In genomic region chr9:79812507-79813261, GRCh38 we compare ENCODE assay signal across 8 cellular contexts.
DNase-seq lines count a peak whose midpoint lies in the region; ATAC-seq and TF ChIP-seq lines count a peak whose summit lies in the region.

No MANE protein-coding gene starts in this region.

- H3K4me3 ChIP-seq in heart right ventricle: peak overlapping the region in 5 of 10 donors; percentile 1 to 24 (median 16)

- H3K4me1 Mint-ChIP-seq in T-cell: peaks cover 26 to 31% (median 30%) of the 10 kb centered on the region in 3 donors

- no peaks in the 10 kb centered on the region for H3K36me3 Mint-ChIP-seq in T-cell

- H3K27ac Mint-ChIP-seq in T-cell: peak overlapping the region; percentile 59 to 68

- no peaks in the 10 kb centered on the region for H3K36me3 ChIP-seq in heart right ventricle

- TF ChIP-seq CTCF in heart right ventricle (IDR thresholded peaks at IDR 0.05): no peak

- ATAC-seq in left ventricle myocardium superior: peak; percentile 21
- ATAC-seq in heart right ventricle: no peak
- ATAC-seq in HG02970 (IDR thresholded peaks at IDR 0.05; ENCODE audit: low FRiP score, unreplicated experiment): peak; percentile 74
- peak in 3 of 4 experiments; percentile 40 to 61 (median 57) for ATAC-seq in T-cell (replicated peaks in 1 of 4)

- H3K4me1 ChIP-seq in heart right ventricle: peaks cover 0 to 37% (median 0%) of the 10 kb centered on the region in 9 donors

- H3K4me3 Mint-ChIP-seq in T-cell: peak overlapping the region; percentile 61 to 79 (median 70)

- H3K27me3 Mint-ChIP-seq in T-cell: no peaks in the 10 kb centered on the region

- CTCF ChIA-PET in T-cell (lab: Charles Lee): no interaction called here

- 49 to 67% methylated on average over 8 of the region's 8 CpGs for WGBS in heart right ventricle, 2 donors

- intact Hi-C loops in left ventricle myocardium superior (cut with micrococcal nuclease): no loop called here
- intact Hi-C loops in heart right ventricle (cut with DNase I): no loop called here

- H3K27ac ChIP-seq in heart right ventricle: peak overlapping the region in 1 of 10 donors; percentile 52

- POLR2A ChIA-PET in T-cell (lab: Charles Lee): interaction anchor here (0.6 to 0.7 kb wide), 3 partner anchors 206 to 1839 kb away, joined by 3 to 4 read pairs (median 3); no protein-coding TSS in a partner anchor

- no peaks in the 10 kb centered on the region for H3K9me3 Mint-ChIP-seq in T-cell

- H3K27me3 ChIP-seq in heart right ventricle: peaks cover 0 to 5% (median 0%) of the 10 kb centered on the region in 7 donors

- no peaks in the 10 kb centered on the region for H3K9me3 ChIP-seq in heart right ventricle

- DNase-seq in left ventricle myocardium superior (no peak), heart right ventricle (no peak), T-cell (no peak), cerebellum (ENCODE audit: low spot score) (no peak), LoVo (ENCODE audit: low spot score) (no peak)
- DNase-seq in stimulated activated CD8-positive, alpha-beta memory T cell treated with anti-CD3 and anti-CD28 coated beads, Interleukin-4, amount 100 ng/mL, for 48 hours: peak; percentile 26
- no peak for DNase-seq in central memory CD4-positive, alpha-beta T cell

Comparison
In these comparisons a context has a peak if more than half of its experiments do, and no peak if none do; other contexts are left out.
1. ATAC-seq: peak in left ventricle myocardium superior (single experiment), HG02970 (single experiment) and T-cell (3 of 4); none in heart right ventricle (0 of 8).